ENCODE assay signal across 26 cellular contexts in genomic region chrX:9122504-9123245, GRCh38.
A peak's percentile ranks its signal among the peaks of the same experiment; 100 is the strongest.
DNase-seq lines count a peak whose midpoint lies in the region; ATAC-seq and TF ChIP-seq lines count a peak whose summit lies in the region.
"Had no signal": no experiment of that assay in that cellular context is flagged by ENCODE, and none has a peak within 500 bp of the region (broad histone marks: within the 10 kb centered on the region; RNA-seq: fewer than 3 reads in every experiment).

No MANE protein-coding gene starts in this region.

- peaks cover 37% of the 10 kb centered on the region for H3K9me3 Mint-ChIP-seq in nephron progenitor cell
- H3K9me3 Mint-ChIP-seq: activated CD4-positive, alpha-beta memory T cell treated with anti-CD3 and anti-CD28 coated beads, Interleukin-2, amount 10 ng/mL, durations not matched to agents 7 days and 5 days had no signal

- DNase-seq in GM03348 (ENCODE audit: low spot score) = peak; percentile 5
- DNase-seq in NOMO-1 treated with DMSO at 0.1 percent for 48 hours (lab: John Stamatoyannopoulos, UW; ENCODE audit: unreplicated experiment) = peak; percentile 36
- DNase-seq in brain pericyte (ENCODE audit: low read depth, low spot score) = peak; percentile 39
- no peak for DNase-seq in nephron progenitor cell
- DNase-seq in GM13976 (ENCODE audit: low spot score) = no peak
- no peak for DNase-seq in NCI-H526 (lab: John Stamatoyannopoulos, UW)
- no peak for DNase-seq in HK-2 (ENCODE audit: unreplicated experiment)
- DNase-seq in left colon = no peak
- DNase-seq: activated CD4-positive, alpha-beta memory T cell treated with anti-CD3 and anti-CD28 coated beads, Interleukin-2, amount 10 ng/mL, durations not matched to agents 7 days and 5 days; activated CD4-positive, CD25-positive, alpha-beta regulatory T cell treated with anti-CD3 and anti-CD28 coated beads, Interleukin-2, amount 50 U/mL, for 72 hours; activated gamma-delta T cell; activated T-cell treated with anti-CD3 and anti-CD28 coated beads for 4 hours; CD4-positive, CD25-positive, alpha-beta regulatory T cell; colonic mucosa; effector memory CD4-positive, alpha-beta T cell; GOT3; KG1; lower lobe of right lung; mucosa of descending colon; NCI-H1092 treated with DMSO at 0.1 percent for 48 hours; NCI-H187 treated with DMSO at 0.1 percent for 48 hours; NCI-H748 treated with DMSO at 0.1 percent for 48 hours; Right ventricle myocardium superior; sigmoid colon; stomach; tibial artery had no signal

- H3K4me1 Mint-ChIP-seq in nephron progenitor cell = no peaks in the 10 kb centered on the region
- H3K4me1 Mint-ChIP-seq: activated CD4-positive, alpha-beta memory T cell treated with anti-CD3 and anti-CD28 coated beads, Interleukin-2, amount 10 ng/mL, durations not matched to agents 7 days and 5 days; CD4-positive, CD25-positive, alpha-beta regulatory T cell had no signal

- H3K36me3 Mint-ChIP-seq in nephron progenitor cell (ENCODE audit: low read depth) = peaks cover 5% of the 10 kb centered on the region
- H3K36me3 Mint-ChIP-seq: CD4-positive, CD25-positive, alpha-beta regulatory T cell had no signal

- intact Hi-C loops in left colon (cut with DNase I, micrococcal nuclease) = no loop called here

- H3K27me3 Mint-ChIP-seq in nephron progenitor cell (ENCODE audit: low read depth, poor library complexity) = peaks cover 2% of the 10 kb centered on the region
- H3K27me3 Mint-ChIP-seq: CD4-positive, CD25-positive, alpha-beta regulatory T cell had no signal

- no peak overlapping the region for H3K4me3 Mint-ChIP-seq in nephron progenitor cell
- H3K4me3 Mint-ChIP-seq: activated CD4-positive, alpha-beta memory T cell treated with anti-CD3 and anti-CD28 coated beads, Interleukin-2, amount 10 ng/mL, durations not matched to agents 7 days and 5 days; CD4-positive, CD25-positive, alpha-beta regulatory T cell had no signal

- H3K27ac Mint-ChIP-seq in nephron progenitor cell = peak overlapping the region; percentile 15
- H3K27ac Mint-ChIP-seq: activated CD4-positive, alpha-beta memory T cell treated with anti-CD3 and anti-CD28 coated beads, Interleukin-2, amount 10 ng/mL, durations not matched to agents 7 days and 5 days; CD4-positive, CD25-positive, alpha-beta regulatory T cell had no signal

- ATAC-seq in left colon = no peak
- ATAC-seq: lower lobe of right lung, mucosa of descending colon had no signal

- in situ Hi-C loops in GM13976 (cut with MboI; ENCODE audit: low sequenced_read_pairs, unreplicated experiment) = no loop called here

- no peak for TF ChIP-seq CTCF in nephron progenitor cell (IDR thresholded peaks at IDR 0.05)
- no peak for TF ChIP-seq CTCF in GM13976 (IDR thresholded peaks at IDR 0.05; ENCODE audit: borderline replicate concordance, control extremely low read depth, extremely low read depth, insufficient read depth, missing control alignments)

Comparison
In these comparisons a context has a peak if more than half of its experiments do, and no peak if none do; other contexts are left out.
1. DNase-seq: peak in GM03348 (single experiment), NOMO-1 treated with DMSO at 0.1 percent for 48 hours (single experiment) and brain pericyte (single experiment); none in nephron progenitor cell (single experiment), GM13976 (single experiment), NCI-H526 (0 of 2), HK-2 (single experiment) and left colon (0 of 2).